In the genomic region with DNA sequence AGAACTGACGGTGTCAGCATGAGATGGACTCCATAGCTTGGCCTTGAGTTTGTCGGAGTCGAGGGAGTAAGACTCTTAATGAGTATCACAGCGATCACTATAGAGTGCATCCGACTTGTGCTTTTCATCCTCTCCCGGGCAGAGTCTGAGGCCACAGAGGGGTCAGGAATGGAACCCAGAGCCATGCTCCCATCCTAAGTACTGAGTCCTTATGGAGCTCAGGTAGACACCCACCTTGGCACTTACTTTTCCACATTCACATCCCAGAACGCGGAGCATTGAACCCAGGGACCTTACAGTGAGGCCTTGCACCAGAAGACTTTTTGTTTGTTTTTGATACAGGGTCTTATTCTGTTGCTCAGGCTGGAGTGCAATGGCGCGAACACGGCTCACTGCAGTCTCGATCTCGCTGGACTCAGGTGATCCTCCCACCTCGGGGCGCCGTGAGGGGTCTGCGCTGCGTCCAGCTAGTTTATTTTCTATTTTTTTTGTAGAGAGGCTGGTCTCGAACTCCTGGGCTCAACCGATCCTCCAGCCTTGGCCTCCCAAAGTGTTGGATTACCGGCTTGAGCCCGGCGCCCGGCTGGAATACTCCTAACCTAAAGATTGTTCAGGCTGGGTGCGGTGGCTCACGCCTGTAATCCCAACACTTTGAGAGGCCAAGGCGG, we compare ENCODE assay signal across 8 cellular contexts. TPM values are rescaled to one million over a fixed set of nuclear protein-coding genes. Genes with fewer than 3 reads are reported as not detected.
A peak's percentile ranks its signal among the peaks of the same experiment; 100 is the strongest.
DNase-seq lines count a peak whose midpoint lies in the region; ATAC-seq, FAIRE-seq and TF ChIP-seq lines count a peak whose summit lies in the region.

No MANE protein-coding gene starts in this region.

- CTCF ChIA-PET in HepG2 (lab: Yijun Ruan, JAX; ENCODE audit: low intra/inter-chr PET ratio, low total read pairs): interaction anchor here (1.2 kb wide), 1 partner anchor 31 kb away, joined by 3 read pairs; no protein-coding TSS in a partner anchor

- 33% methylated on average over 22 of the region's 27 CpGs for WGBS in HepG2 (ENCODE audit: low lambda C conversion rate)
- 71 to 82% methylated on average over 23 to 27 of the region's 27 CpGs for WGBS in thyroid gland, 2 donors

- DNase-seq in ACHN (peak; percentile 38), M059J (ENCODE audit: low read depth) (peak; percentile 31), brain microvascular endothelial cell (no peak), HepG2 (ENCODE audit: low spot score) (peak; percentile 15), thyroid gland (no peak)

- no peak for TF ChIP-seq RAD21 in HepG2 (CRISPR knock-in tag; IDR thresholded peaks at IDR 0.05)

- peak overlapping the region; percentile 76 for H3K27ac ChIP-seq in brain microvascular endothelial cell
- peak overlapping the region; percentile 78 for H3K27ac ChIP-seq in HepG2 (ENCODE audit: extremely low read length, insufficient read depth, low read length)
- peak overlapping the region; percentile 80 to 88 (median 86) for H3K27ac ChIP-seq in thyroid gland

- no peak for TF ChIP-seq EP300 in HepG2 (IDR thresholded peaks at IDR 0.05; ENCODE audit: low read depth in 2 of 2, low read length in 2 of 2)
- no peak for TF ChIP-seq EP300 in HepG2 (CRISPR knock-in tag; IDR thresholded peaks at IDR 0.05; ENCODE audit: borderline replicate concordance)

- in situ Hi-C loops in ACHN (cut with HindIII; ENCODE audit: low pct_ligation_motif_present, low pct_unique_long_range_greater_than_20kb, low sequenced_read_pairs): no loop called here
- in situ Hi-C loops in brain microvascular endothelial cell (cut with HindIII; ENCODE audit: low pct_ligation_motif_present, low sequenced_read_pairs): no loop called here
- in situ Hi-C loops in HepG2 (cut with HindIII; ENCODE audit: extremely low pct_ligation_motif_present, low pct_unique_long_range_greater_than_20kb): no loop called here

- H2AFZ ChIP-seq in HepG2 (ENCODE audit: low read length): peak overlapping the region; percentile 86

- intact Hi-C loops in HepG2 (cut with micrococcal nuclease; ENCODE audit: unreplicated experiment): no loop called here
- intact Hi-C loops in thyroid gland (cut with DNase I): no loop called here

- TSS peak; percentile 49 for BruUV-seq in HepG2 (replicated peaks; lab: Mats Ljungman, UMichigan)

- peak overlapping the region; percentile 91 for H3K4me3 ChIP-seq in brain microvascular endothelial cell (ENCODE audit: low read depth, low read length)
- peak overlapping the region; percentile 70 to 81 (median 74) for H3K4me3 ChIP-seq in HepG2 (replicated peaks in 1 of 3; ENCODE audit: insufficient read depth in 1 of 3, low read depth in 2 of 3, low read length in 3 of 3)
- peak overlapping the region; percentile 15 to 91 (median 87) for H3K4me3 ChIP-seq in thyroid gland (replicated peaks in 1 of 3)

- POLR2A ChIA-PET in HepG2 (lab: Yijun Ruan, JAX): interaction anchor here (1.3 to 3.2 kb wide), 3 partner anchors 26 to 153 kb away, joined by 3 to 16 read pairs (median 6); a partner anchor contains a TSS

- peaks cover 44% of the 10 kb centered on the region for H3K79me2 ChIP-seq in HepG2 (ENCODE audit: insufficient read depth, low read length)

- H3K27me3 ChIP-seq in brain microvascular endothelial cell (replicated peaks) (no peaks in the 10 kb centered on the region), HepG2 (ENCODE audit: control insufficient read depth in 1 of 2, insufficient read depth in 2 of 2, low read length in 2 of 2) (no peaks in the 10 kb centered on the region; a peak in 1 of 5 replicates), thyroid gland (no peaks in the 10 kb centered on the region)

- H3K4me1 ChIP-seq in HepG2 (ENCODE audit: insufficient read depth, low read length) (peaks cover 64% of the 10 kb centered on the region), thyroid gland (peaks cover 11 to 17% of the 10 kb centered on the region in 2 donors)

- H3K9ac ChIP-seq in HepG2 (ENCODE audit: insufficient read depth, low read depth, low read length): peak overlapping the region; percentile 90

- H3K9me3 ChIP-seq in HepG2 (ENCODE audit: low read length) (no peaks in the 10 kb centered on the region), thyroid gland (no peaks in the 10 kb centered on the region)

- peak; percentile 15 for ATAC-seq in GM19035 (IDR thresholded peaks at IDR 0.05; ENCODE audit: unreplicated experiment)
- ATAC-seq in HepG2: peak; percentile 67
- no peak for ATAC-seq in GM18868 (IDR thresholded peaks at IDR 0.05; ENCODE audit: unreplicated experiment)
- ATAC-seq in HG02759 (IDR thresholded peaks at IDR 0.05; ENCODE audit: unreplicated experiment): no peak

- H3K36me3 ChIP-seq in brain microvascular endothelial cell (replicated peaks): peaks cover 18% of the 10 kb centered on the region
- H3K36me3 ChIP-seq in HepG2 (replicated peaks in 1 of 2; ENCODE audit: control insufficient read depth in 1 of 2, insufficient read depth in 2 of 2, low read length in 2 of 2): peaks cover 1 to 16% of the 10 kb centered on the region in 2 experiments; a peak in 4 of 5 replicates
- H3K36me3 ChIP-seq in thyroid gland: peaks cover 1 to 2% of the 10 kb centered on the region in 2 donors

- H3K4me2 ChIP-seq in HepG2 (ENCODE audit: low read depth, low read length): peak overlapping the region; percentile 76

- peak; percentile 49 for FAIRE-seq in HepG2 (lab: Jason Lieb, UNC)

- TF ChIP-seq POLR2A in HepG2 (IDR thresholded peaks at IDR 0.05; ENCODE audit: insufficient read depth in 1 of 2, low read depth in 2 of 2, low read length in 2 of 2) (no peak), thyroid gland (IDR thresholded peaks at IDR 0.05) (no peak)

- H4K20me1 ChIP-seq in HepG2 (ENCODE audit: insufficient read depth, low read length): peaks cover 26% of the 10 kb centered on the region

- TF ChIP-seq CTCF in brain microvascular endothelial cell (IDR thresholded peaks at IDR 0.05; ENCODE audit: low read depth, low read length, missing control alignments): no peak
- TF ChIP-seq CTCF in HepG2 (CRISPR knock-in tag; IDR thresholded peaks at IDR 0.05): no peak
- no peak for TF ChIP-seq CTCF in thyroid gland (IDR thresholded peaks at IDR 0.05)

RNA-seq across cellular contexts. Expression of a gene that starts 0.7 kb away (rescaled TPM):
- 197 and 267 TPM in 2 replicates for total RNA-seq in M059J (2014; rRNA removed; shearing (Covaris generic))
- 144 and 153 TPM in 2 replicates for total RNA-seq in HepG2 (2016; rRNA removed; fragmentation: Illumina TruSeq; extraction: Trizol)
- 79.8 and 92.3 TPM in 2 replicates for total RNA-seq in HepG2 (2016; cell fraction: cytosol; rRNA removed; fragmentation: Illumina TruSeq; extraction: Trizol; ENCODE audit: low read depth)
- total RNA-seq in HepG2 (2016; cell fraction: insoluble cytoplasmic fraction; rRNA removed; fragmentation: Illumina TruSeq; extraction: Trizol): 147 and 151 TPM in 2 replicates
- 156 and 174 TPM in 2 replicates for total RNA-seq in HepG2 (2016; cell fraction: membrane; rRNA removed; fragmentation: Illumina TruSeq; extraction: Trizol)
- total RNA-seq in HepG2 (2016; cell fraction: nucleus; rRNA removed; fragmentation: Illumina TruSeq; extraction: Trizol): 91.6 and 93.3 TPM in 2 replicates
- 96.2 and 125 TPM in 2 replicates for polyA plus RNA-seq in HepG2 (2011; rRNA removed)
- polyA plus RNA-seq in HepG2 (2011; cell fraction: cytosol; rRNA removed): 104 and 110 TPM in 2 replicates
- 63.8 and 77.8 TPM in 2 replicates for polyA plus RNA-seq in HepG2 (2011; cell fraction: nucleus; rRNA removed)
- polyA plus RNA-seq in HepG2 (2012): 107 and 137 TPM in 2 replicates
- polyA plus RNA-seq in HepG2 (2016; cell fraction: cytosol; fragmentation: Illumina TruSeq; extraction: Trizol; ENCODE audit: low read depth): 105 and 142 TPM in 2 replicates
- 249 and 255 TPM in 2 replicates for polyA plus RNA-seq in HepG2 (2016; cell fraction: insoluble cytoplasmic fraction; fragmentation: Illumina TruSeq; extraction: Trizol; ENCODE audit: low read depth)
- 171 and 200 TPM in 2 replicates for polyA plus RNA-seq in HepG2 (2016; cell fraction: membrane; fragmentation: Illumina TruSeq; extraction: Trizol; ENCODE audit: low read depth)
- polyA plus RNA-seq in HepG2 (2016; cell fraction: nucleus; fragmentation: Illumina TruSeq; extraction: Trizol; ENCODE audit: insufficient read depth, low read depth): 188 and 193 TPM in 2 replicates
- polyA minus RNA-seq in HepG2 (2011; rRNA and poly(A)+ RNA removed; ENCODE audit: low replicate concordance): 43.3 and 56.5 TPM in 2 replicates
- 67.3 and 72.5 TPM in 2 replicates for polyA minus RNA-seq in HepG2 (2011; cell fraction: cytosol; rRNA and poly(A)+ RNA removed)
- 74.4 and 78.4 TPM in 2 replicates for polyA minus RNA-seq in HepG2 (2011; cell fraction: nucleus; rRNA and poly(A)+ RNA removed)
- total RNA-seq in thyroid gland: 100 to 1,000 TPM in 1 of 4 donors, 10 to 100 TPM in 3; 64.5 to 107 (median 79.9) TPM

RNA-seq across cellular contexts. Expression of a gene that starts 24.0 kb away (rescaled TPM):
- 12.6 and 22.3 TPM in 2 replicates for total RNA-seq in M059J (2014; rRNA removed; shearing (Covaris generic))
- total RNA-seq in HepG2 (2016; rRNA removed; fragmentation: Illumina TruSeq; extraction: Trizol) (29.7 and 38.5 TPM in 2 replicates), thyroid gland (10 to 100 TPM; 32.4 to 38.4 (median 36.6) TPM)
- total RNA-seq in HepG2 (2016; cell fraction: cytosol; rRNA removed; fragmentation: Illumina TruSeq; extraction: Trizol; ENCODE audit: low read depth): 6.2 and 7.0 TPM in 2 replicates
- 27.8 and 40.0 TPM in 2 replicates for total RNA-seq in HepG2 (2016; cell fraction: insoluble cytoplasmic fraction; rRNA removed; fragmentation: Illumina TruSeq; extraction: Trizol)
- total RNA-seq in HepG2 (2016; cell fraction: membrane; rRNA removed; fragmentation: Illumina TruSeq; extraction: Trizol): 19.6 and 20.8 TPM in 2 replicates
- 15.6 and 15.8 TPM in 2 replicates for total RNA-seq in HepG2 (2016; cell fraction: nucleus; rRNA removed; fragmentation: Illumina TruSeq; extraction: Trizol)
- polyA plus RNA-seq in HepG2 (2011; rRNA removed): 16.2 and 17.7 TPM in 2 replicates
- 11.9 and 14.7 TPM in 2 replicates for polyA plus RNA-seq in HepG2 (2011; cell fraction: cytosol; rRNA removed)
- 11.4 and 14.2 TPM in 2 replicates for polyA plus RNA-seq in HepG2 (2011; cell fraction: nucleus; rRNA removed)
- polyA plus RNA-seq in HepG2 (2012): 16.9 and 17.4 TPM in 2 replicates
- 6.3 and 6.9 TPM in 2 replicates for polyA plus RNA-seq in HepG2 (2016; cell fraction: cytosol; fragmentation: Illumina TruSeq; extraction: Trizol; ENCODE audit: low read depth)
- polyA plus RNA-seq in HepG2 (2016; cell fraction: insoluble cytoplasmic fraction; fragmentation: Illumina TruSeq; extraction: Trizol; ENCODE audit: low read depth): 39.2 and 42.0 TPM in 2 replicates
- 16.7 and 17.8 TPM in 2 replicates for polyA plus RNA-seq in HepG2 (2016; cell fraction: membrane; fragmentation: Illumina TruSeq; extraction: Trizol; ENCODE audit: low read depth)
- 24.7 and 31.3 TPM in 2 replicates for polyA plus RNA-seq in HepG2 (2016; cell fraction: nucleus; fragmentation: Illumina TruSeq; extraction: Trizol; ENCODE audit: insufficient read depth, low read depth)
- polyA minus RNA-seq in HepG2 (2011; rRNA and poly(A)+ RNA removed; ENCODE audit: low replicate concordance): 39.6 and 42.0 TPM in 2 replicates
- polyA minus RNA-seq in HepG2 (2011; cell fraction: cytosol; rRNA and poly(A)+ RNA removed): 11.3 and 14.5 TPM in 2 replicates
- polyA minus RNA-seq in HepG2 (2011; cell fraction: nucleus; rRNA and poly(A)+ RNA removed): 13.5 and 15.9 TPM in 2 replicates

RNA-seq across cellular contexts. Expression of a gene that starts 24.1 kb away (rescaled TPM):
- total RNA-seq in M059J (2014; rRNA removed; shearing (Covaris generic)): 27.8 and 29.9 TPM in 2 replicates
- total RNA-seq in HepG2 (2016; rRNA removed; fragmentation: Illumina TruSeq; extraction: Trizol) (117 and 178 TPM in 2 replicates), thyroid gland (10 to 100 TPM in 2 of 4 donors, 1 to 10 TPM in 2; 8.1 to 15.2 (median 12.2) TPM)
- total RNA-seq in HepG2 (2016; cell fraction: cytosol; rRNA removed; fragmentation: Illumina TruSeq; extraction: Trizol; ENCODE audit: low read depth): 39.1 and 44.5 TPM in 2 replicates
- 119 and 181 TPM in 2 replicates for total RNA-seq in HepG2 (2016; cell fraction: insoluble cytoplasmic fraction; rRNA removed; fragmentation: Illumina TruSeq; extraction: Trizol)
- total RNA-seq in HepG2 (2016; cell fraction: membrane; rRNA removed; fragmentation: Illumina TruSeq; extraction: Trizol): 111 and 122 TPM in 2 replicates
- total RNA-seq in HepG2 (2016; cell fraction: nucleus; rRNA removed; fragmentation: Illumina TruSeq; extraction: Trizol): 43.7 and 44.3 TPM in 2 replicates
- polyA plus RNA-seq in HepG2 (2011; rRNA removed): 44.4 and 55.0 TPM in 2 replicates
- polyA plus RNA-seq in HepG2 (2011; cell fraction: cytosol; rRNA removed): 24.2 and 38.0 TPM in 2 replicates
- polyA plus RNA-seq in HepG2 (2011; cell fraction: nucleus; rRNA removed): 10.3 and 10.4 TPM in 2 replicates
- 53.7 and 57.3 TPM in 2 replicates for polyA plus RNA-seq in HepG2 (2012)
- 40.5 and 48.9 TPM in 2 replicates for polyA plus RNA-seq in HepG2 (2016; cell fraction: cytosol; fragmentation: Illumina TruSeq; extraction: Trizol; ENCODE audit: low read depth)
- polyA plus RNA-seq in HepG2 (2016; cell fraction: insoluble cytoplasmic fraction; fragmentation: Illumina TruSeq; extraction: Trizol; ENCODE audit: low read depth): 178 and 205 TPM in 2 replicates
- 88.7 and 94.2 TPM in 2 replicates for polyA plus RNA-seq in HepG2 (2016; cell fraction: membrane; fragmentation: Illumina TruSeq; extraction: Trizol; ENCODE audit: low read depth)
- 77.8 and 83.9 TPM in 2 replicates for polyA plus RNA-seq in HepG2 (2016; cell fraction: nucleus; fragmentation: Illumina TruSeq; extraction: Trizol; ENCODE audit: insufficient read depth, low read depth)
- 5.9 and 9.3 TPM in 2 replicates for polyA minus RNA-seq in HepG2 (2011; rRNA and poly(A)+ RNA removed; ENCODE audit: low replicate concordance)
- 16.6 and 18.5 TPM in 2 replicates for polyA minus RNA-seq in HepG2 (2011; cell fraction: cytosol; rRNA and poly(A)+ RNA removed)
- 11.6 and 11.8 TPM in 2 replicates for polyA minus RNA-seq in HepG2 (2011; cell fraction: nucleus; rRNA and poly(A)+ RNA removed)

RNA-seq across cellular contexts. Expression of a gene that starts 25.6 kb away (rescaled TPM):
- total RNA-seq in M059J (2014; rRNA removed; shearing (Covaris generic)): 529 and 605 TPM in 2 replicates
- total RNA-seq in HepG2 (2016; rRNA removed; fragmentation: Illumina TruSeq; extraction: Trizol): 271 and 403 TPM in 2 replicates
- total RNA-seq in HepG2 (2016; cell fraction: cytosol; rRNA removed; fragmentation: Illumina TruSeq; extraction: Trizol; ENCODE audit: low read depth): 125 and 176 TPM in 2 replicates
- total RNA-seq in HepG2 (2016; cell fraction: insoluble cytoplasmic fraction; rRNA removed; fragmentation: Illumina TruSeq; extraction: Trizol): 277 and 420 TPM in 2 replicates
- total RNA-seq in HepG2 (2016; cell fraction: membrane; rRNA removed; fragmentation: Illumina TruSeq; extraction: Trizol): 174 and 230 TPM in 2 replicates
- 119 and 123 TPM in 2 replicates for total RNA-seq in HepG2 (2016; cell fraction: nucleus; rRNA removed; fragmentation: Illumina TruSeq; extraction: Trizol)
- 294 and 318 TPM in 2 replicates for polyA plus RNA-seq in HepG2 (2011; rRNA removed)
- polyA plus RNA-seq in HepG2 (2011; cell fraction: cytosol; rRNA removed): 305 and 402 TPM in 2 replicates
- polyA plus RNA-seq in HepG2 (2011; cell fraction: nucleus; rRNA removed): 130 and 152 TPM in 2 replicates
- polyA plus RNA-seq in HepG2 (2012): 350 and 505 TPM in 2 replicates
- polyA plus RNA-seq in HepG2 (2016; cell fraction: cytosol; fragmentation: Illumina TruSeq; extraction: Trizol; ENCODE audit: low read depth): 240 and 370 TPM in 2 replicates
- polyA plus RNA-seq in HepG2 (2016; cell fraction: insoluble cytoplasmic fraction; fragmentation: Illumina TruSeq; extraction: Trizol; ENCODE audit: low read depth): 862 and 951 TPM in 2 replicates
- polyA plus RNA-seq in HepG2 (2016; cell fraction: membrane; fragmentation: Illumina TruSeq; extraction: Trizol; ENCODE audit: low read depth): 322 and 411 TPM in 2 replicates
- 362 and 385 TPM in 2 replicates for polyA plus RNA-seq in HepG2 (2016; cell fraction: nucleus; fragmentation: Illumina TruSeq; extraction: Trizol; ENCODE audit: insufficient read depth, low read depth)
- polyA minus RNA-seq in HepG2 (2011; rRNA and poly(A)+ RNA removed; ENCODE audit: low replicate concordance): 59.5 and 114 TPM in 2 replicates
- 80.5 and 87.3 TPM in 2 replicates for polyA minus RNA-seq in HepG2 (2011; cell fraction: cytosol; rRNA and poly(A)+ RNA removed)
- 57.0 and 67.4 TPM in 2 replicates for polyA minus RNA-seq in HepG2 (2011; cell fraction: nucleus; rRNA and poly(A)+ RNA removed)
- total RNA-seq in thyroid gland: 100 to 1,000 TPM; 128 to 265 (median 232) TPM

RNA-seq across cellular contexts. Expression of a gene that starts 32.4 kb away (rescaled TPM):
- 479 and 510 TPM in 2 replicates for total RNA-seq in M059J (2014; rRNA removed; shearing (Covaris generic))
- total RNA-seq in HepG2 (2016; rRNA removed; fragmentation: Illumina TruSeq; extraction: Trizol): 204 and 542 TPM in 2 replicates
- 121 and 131 TPM in 2 replicates for total RNA-seq in HepG2 (2016; cell fraction: cytosol; rRNA removed; fragmentation: Illumina TruSeq; extraction: Trizol; ENCODE audit: low read depth)
- total RNA-seq in HepG2 (2016; cell fraction: insoluble cytoplasmic fraction; rRNA removed; fragmentation: Illumina TruSeq; extraction: Trizol): 226 and 562 TPM in 2 replicates
- 107 and 111 TPM in 2 replicates for total RNA-seq in HepG2 (2016; cell fraction: membrane; rRNA removed; fragmentation: Illumina TruSeq; extraction: Trizol)
- total RNA-seq in HepG2 (2016; cell fraction: nucleus; rRNA removed; fragmentation: Illumina TruSeq; extraction: Trizol): 291 and 339 TPM in 2 replicates
- polyA plus RNA-seq in HepG2 (2011; rRNA removed): 655 and 673 TPM in 2 replicates
- 682 and 991 TPM in 2 replicates for polyA plus RNA-seq in HepG2 (2011; cell fraction: cytosol; rRNA removed)
- 688 and 965 TPM in 2 replicates for polyA plus RNA-seq in HepG2 (2011; cell fraction: nucleus; rRNA removed)
- 389 and 405 TPM in 2 replicates for polyA plus RNA-seq in HepG2 (2012)
- polyA plus RNA-seq in HepG2 (2016; cell fraction: cytosol; fragmentation: Illumina TruSeq; extraction: Trizol; ENCODE audit: low read depth): 114 and 131 TPM in 2 replicates
- 204 and 225 TPM in 2 replicates for polyA plus RNA-seq in HepG2 (2016; cell fraction: insoluble cytoplasmic fraction; fragmentation: Illumina TruSeq; extraction: Trizol; ENCODE audit: low read depth)
- 86.9 and 92.6 TPM in 2 replicates for polyA plus RNA-seq in HepG2 (2016; cell fraction: membrane; fragmentation: Illumina TruSeq; extraction: Trizol; ENCODE audit: low read depth)
- polyA plus RNA-seq in HepG2 (2016; cell fraction: nucleus; fragmentation: Illumina TruSeq; extraction: Trizol; ENCODE audit: insufficient read depth, low read depth): 490 and 539 TPM in 2 replicates
- polyA minus RNA-seq in HepG2 (2011; rRNA and poly(A)+ RNA removed; ENCODE audit: low replicate concordance): 318 and 569 TPM in 2 replicates
- 173 and 174 TPM in 2 replicates for polyA minus RNA-seq in HepG2 (2011; cell fraction: cytosol; rRNA and poly(A)+ RNA removed)
- polyA minus RNA-seq in HepG2 (2011; cell fraction: nucleus; rRNA and poly(A)+ RNA removed): 97.8 and 134 TPM in 2 replicates
- 1,000 to 10,000 TPM in 1 of 4 donors, 100 to 1,000 TPM in 3; 511 to 1,033 (median 687) TPM for total RNA-seq in thyroid gland

Comparison
In these comparisons a context has a peak if more than half of its experiments do, and no peak if none do; other contexts are left out.
1. DNase-seq: peak in ACHN (single experiment), M059J (single experiment) and HepG2 (single experiment); none in brain microvascular endothelial cell (single experiment) and thyroid gland (0 of 2).
2. ATAC-seq: peak in GM19035 (single experiment) and HepG2 (single experiment); none in GM18868 (single experiment) and HG02759 (single experiment).
3. Peak in every context shown above with its lines, with median percentiles within 50 percentile points of each other: H3K27ac ChIP-seq and H3K4me3 ChIP-seq.